Comparison of ENCODE assay signal across 15 cellular contexts in genomic region chr5:171201285-171201684, GRCh38.
DNase-seq lines count a peak whose midpoint lies in the region; ATAC-seq lines count a peak whose summit lies in the region.
"Had no signal": no experiment of that assay in that cellular context is flagged by ENCODE, and none has a peak within 500 bp of the region (broad histone marks: within the 10 kb centered on the region; RNA-seq: fewer than 3 reads in every experiment).

No MANE protein-coding gene starts in this region.

- DNase-seq in G401 (ENCODE audit: low spot score) (peak; percentile 70), NCI-H1694 (lab: John Stamatoyannopoulos, UW) (peak; percentile 64), NCI-H526 treated with DMSO at 0.1 percent for 48 hours (lab: John Stamatoyannopoulos, UW) (peak; percentile 3), cerebellum (ENCODE audit: low spot score) (peak; percentile 24), T-helper 9 cell (no peak), LoVo (ENCODE audit: low spot score) (no peak)
- DNase-seq: activated CD8-positive, alpha-beta T cell treated with anti-CD3 and anti-CD28 coated beads for 36 hours; activated T-cell treated with anti-CD3 and anti-CD28 coated beads, Interleukin-2, amount 50 U/mL, for 72 hours; effector CD4-positive, alpha-beta T cell; kidney; NCI-H2029 treated with DMSO at 0.1 percent for 48 hours; stimulated activated naive CD4-positive, alpha-beta T cell had no signal

- in situ Hi-C loops in G401 (cut with HindIII; ENCODE audit: low sequenced_read_pairs), result no loop called here

- ATAC-seq in HG03457 (IDR thresholded peaks at IDR 0.05; ENCODE audit: unreplicated experiment), result no peak
- no peak for ATAC-seq in HG03565 (IDR thresholded peaks at IDR 0.05; ENCODE audit: unreplicated experiment)
- ATAC-seq: activated CD8-positive, alpha-beta T cell treated with anti-CD3 and anti-CD28 coated beads for 36 hours; activated T-cell treated with anti-CD3 and anti-CD28 coated beads, Interleukin-2, amount 50 U/mL, for 72 hours; K562 had no signal

Comparison
In these comparisons a context has a peak if more than half of its experiments do, and no peak if none do; other contexts are left out.
1. DNase-seq: peak in G401 (single experiment), NCI-H1694 (single experiment), NCI-H526 treated with DMSO at 0.1 percent for 48 hours (single experiment) and cerebellum (single experiment); none in T-helper 9 cell (single experiment) and LoVo (single experiment).